In the genomic region with DNA sequence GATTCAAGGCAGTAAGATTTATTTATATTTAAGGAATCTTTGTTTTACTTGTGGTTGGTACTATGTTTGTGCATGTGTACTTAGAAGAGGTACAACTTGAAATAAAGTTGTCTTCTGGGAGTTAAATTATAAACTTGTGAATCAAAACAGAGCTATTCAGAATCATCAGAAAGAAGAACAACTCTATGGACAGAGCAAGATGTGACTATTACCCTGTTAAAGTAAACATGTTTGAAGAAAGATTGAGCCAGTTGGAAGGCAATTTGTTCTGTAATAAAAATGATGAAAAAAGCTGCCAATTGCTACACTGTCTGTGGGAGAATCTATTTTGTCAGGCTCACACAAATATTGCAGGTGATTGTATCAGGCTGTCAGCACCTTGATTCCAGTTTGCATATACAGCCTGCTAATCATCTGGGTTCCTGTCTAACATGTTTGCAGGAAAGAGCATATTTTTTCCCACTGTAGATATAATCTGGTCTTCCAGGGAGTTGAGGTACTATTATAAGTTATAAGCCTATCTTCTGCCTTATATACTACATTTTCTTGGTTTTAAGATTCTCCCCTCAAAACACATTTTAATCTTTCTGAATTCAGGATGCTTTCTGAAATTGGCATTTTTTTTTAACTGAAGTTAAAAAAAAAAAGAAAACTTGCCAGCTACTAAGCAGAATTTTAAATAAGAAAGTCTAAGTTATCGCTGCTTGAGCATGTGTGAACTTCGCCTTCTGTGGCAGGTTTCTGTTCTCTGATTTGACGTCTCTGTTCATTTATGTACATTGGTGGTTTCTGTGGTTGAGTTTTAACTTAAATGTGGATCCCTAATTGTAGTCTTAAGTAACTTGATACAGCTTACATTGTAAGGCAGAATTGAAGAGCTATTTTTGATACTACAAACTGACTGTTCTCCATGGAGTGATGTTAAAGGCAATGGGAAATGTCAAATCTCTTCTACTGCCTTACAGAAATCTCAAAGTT, we compare ENCODE assay signal across 8 cellular contexts. TPM values are rescaled to one million over a fixed set of nuclear protein-coding genes. Genes with fewer than 3 reads are reported as not detected.
A peak's percentile ranks its signal among the peaks of the same experiment; 100 is the strongest.
DNase-seq lines count a peak whose midpoint lies in the region; ATAC-seq and TF ChIP-seq lines count a peak whose summit lies in the region.

No MANE protein-coding gene starts in this region.

- H3K4me3 Mint-ChIP-seq in activated naive CD4-positive, alpha-beta T cell treated with anti-CD3 and anti-CD28 coated beads for 36 hours = peak overlapping the region; percentile 54
- no peak overlapping the region for H3K4me3 Mint-ChIP-seq in Caco-2 (ENCODE audit: unreplicated experiment)

- H3K27ac Mint-ChIP-seq in activated naive CD4-positive, alpha-beta T cell treated with anti-CD3 and anti-CD28 coated beads for 36 hours = peak overlapping the region; percentile 48
- H3K27ac Mint-ChIP-seq in Caco-2 (ENCODE audit: unreplicated experiment) = no peak overlapping the region

- intact Hi-C loops in activated naive CD4-positive, alpha-beta T cell treated with anti-CD3 and anti-CD28 coated beads for 36 hours (cut with micrococcal nuclease) = loop anchor here (1.0 to 5.0 kb wide), 4 partner anchors 8 to 147 kb away; a partner anchor contains a TSS
- intact Hi-C loops in Caco-2 (cut with micrococcal nuclease; ENCODE audit: unreplicated experiment) = no loop called here

- peak; percentile 97 for ATAC-seq in HG03066 (IDR thresholded peaks at IDR 0.05; ENCODE audit: low read depth, unreplicated experiment)

- CTCF ChIA-PET in activated naive CD4-positive, alpha-beta T cell treated with anti-CD3 and anti-CD28 coated beads for 36 hours (lab: Charles Lee) = interaction anchor here (0.6 to 2.2 kb wide), 9 partner anchors 8 to 66 kb away, joined by 3 to 11 read pairs (median 3); no protein-coding TSS in a partner anchor
- CTCF ChIA-PET in Caco-2 (lab: Charles Lee) = no interaction called here

- H3K27me3 ChIP-seq in neutrophil (no peaks in the 10 kb centered on the region), Caco-2 (replicated peaks; ENCODE audit: control insufficient read depth, insufficient read depth, low read length) (no peaks in the 10 kb centered on the region)

- peaks cover 2% of the 10 kb centered on the region for H3K36me3 Mint-ChIP-seq in activated naive CD4-positive, alpha-beta T cell treated with anti-CD3 and anti-CD28 coated beads for 36 hours (ENCODE audit: low read depth)
- no peaks in the 10 kb centered on the region for H3K36me3 Mint-ChIP-seq in Caco-2 (ENCODE audit: insufficient read depth, unreplicated experiment)

- POLR2A ChIA-PET in Caco-2 (lab: Charles Lee) = no interaction called here

- BruUV-seq in Caco-2 (replicated peaks; lab: Mats Ljungman, UMichigan) = no TSS peak

- H3K27ac ChIP-seq in neutrophil = peak overlapping the region; percentile 61

- H3K9me3 ChIP-seq in neutrophil (no peaks in the 10 kb centered on the region), Caco-2 (no peaks in the 10 kb centered on the region)

- no peaks in the 10 kb centered on the region for H3K9me3 Mint-ChIP-seq in activated naive CD4-positive, alpha-beta T cell treated with anti-CD3 and anti-CD28 coated beads for 36 hours
- H3K9me3 Mint-ChIP-seq in Caco-2 (ENCODE audit: unreplicated experiment) = no peaks in the 10 kb centered on the region

- H3K4me3 ChIP-seq in neutrophil (ENCODE audit: low read depth in 1 of 2, low read length in 1 of 2) (no peak overlapping the region), Caco-2 (ENCODE audit: low read depth, low read length) (no peak overlapping the region)

- H3K27me3 Mint-ChIP-seq in activated naive CD4-positive, alpha-beta T cell treated with anti-CD3 and anti-CD28 coated beads for 36 hours (ENCODE audit: low read depth) = no peaks in the 10 kb centered on the region
- no peaks in the 10 kb centered on the region for H3K27me3 Mint-ChIP-seq in Caco-2 (ENCODE audit: insufficient read depth, unreplicated experiment)

- peaks cover 44% of the 10 kb centered on the region for H3K4me1 Mint-ChIP-seq in activated naive CD4-positive, alpha-beta T cell treated with anti-CD3 and anti-CD28 coated beads for 36 hours (ENCODE audit: low read depth)
- no peaks in the 10 kb centered on the region for H3K4me1 Mint-ChIP-seq in Caco-2 (ENCODE audit: low read depth, unreplicated experiment)

- peak; percentile 52 for DNase-seq in activated naive CD4-positive, alpha-beta T cell treated with anti-CD3 and anti-CD28 coated beads for 36 hours
- no peak for DNase-seq in activated naive CD4-positive, alpha-beta T cell (lab: John Stamatoyannopoulos, UW)
- peak; percentile 82 for DNase-seq in RPMI8226
- DNase-seq in retina = no peak
- DNase-seq in NCI-H82 (lab: John Stamatoyannopoulos, UW) = no peak
- no peak for DNase-seq in Caco-2

- H3K36me3 ChIP-seq in neutrophil (no peaks in the 10 kb centered on the region), Caco-2 (ENCODE audit: control insufficient read depth, insufficient read depth, low read length) (no peaks in the 10 kb centered on the region)

- H3K4me1 ChIP-seq in neutrophil (ENCODE audit: control insufficient read depth in 1 of 2, insufficient read depth in 1 of 2, low read depth in 1 of 2, low read length in 1 of 2) (peaks cover 17 to 19% of the 10 kb centered on the region in 2 experiments), Caco-2 (no peaks in the 10 kb centered on the region)

- TF ChIP-seq CTCF in neutrophil (IDR thresholded peaks at IDR 0.05) = no peak
- TF ChIP-seq CTCF in Caco-2 (IDR thresholded peaks at IDR 0.05; ENCODE audit: insufficient read depth in 1 of 2, low read depth in 1 of 2, low read length in 1 of 2, severe bottlenecking in 1 of 2, unreplicated experiment in 1 of 2) = no peak

RNA-seq across cellular contexts. Expression of a gene that starts 46.0 kb away (rescaled TPM):
- total RNA-seq in activated naive CD4-positive, alpha-beta T cell treated with anti-CD3 and anti-CD28 coated beads for 36 hours = 10 to 100 TPM; 10.4 to 10.5 TPM
- 8.2 and 9.0 TPM in 2 replicates for total RNA-seq in Caco-2 (2022)

Comparison
In these comparisons a context has a peak if more than half of its experiments do, and no peak if none do; other contexts are left out.
1. DNase-seq: peak in activated naive CD4-positive, alpha-beta T cell treated with anti-CD3 and anti-CD28 coated beads for 36 hours (single experiment) and RPMI8226 (single experiment); none in activated naive CD4-positive, alpha-beta T cell (0 of 4), retina (single experiment), NCI-H82 (single experiment) and Caco-2 (0 of 2).